In the genomic region with DNA sequence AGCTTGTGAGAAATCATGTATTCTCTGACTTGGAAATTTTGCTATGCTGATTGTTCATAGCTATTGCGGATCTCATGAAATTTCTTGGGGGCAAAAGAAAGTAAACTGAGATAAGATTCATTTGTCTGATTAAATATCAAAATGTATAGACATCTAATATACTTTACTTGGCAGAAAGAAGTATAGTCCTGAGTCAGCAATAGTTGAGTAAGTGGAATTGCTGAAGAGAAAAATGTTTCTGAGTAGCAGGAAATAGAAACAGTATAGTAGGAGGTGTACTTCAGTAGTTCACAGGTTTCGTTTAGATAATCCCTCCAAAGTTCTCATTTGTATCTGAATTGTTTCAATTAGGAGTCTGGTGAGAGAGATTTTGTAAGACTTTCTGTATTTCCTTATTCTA, we compare ENCODE assay signal across 9 cellular contexts.
"Had no signal": no experiment of that assay in that cellular context is flagged by ENCODE, and none has a peak within 500 bp of the region (broad histone marks: within the 10 kb centered on the region; RNA-seq: fewer than 3 reads in every experiment).

No MANE protein-coding gene starts in this region.

- H3K4me1 Mint-ChIP-seq: GM23338, H9, IgD-negative memory B cell had no signal

- H3K27me3 Mint-ChIP-seq: IgD-negative memory B cell had no signal

- H3K27ac ChIP-seq: HL-60 had no signal

- ATAC-seq: GM23338, HCT116 had no signal

- H2AFZ ChIP-seq: GM23338 had no signal

- FAIRE-seq: H1, H54 had no signal

- H3K4me3 ChIP-seq: GM23338 had no signal

- H3K36me3 Mint-ChIP-seq: IgD-negative memory B cell had no signal

- H3K4me3 Mint-ChIP-seq: GM23338, H9, HFFc6, IgD-negative memory B cell had no signal

- DNase-seq: H9, HFFc6, KG1 had no signal

- H3K4me2 ChIP-seq: GM23338 had no signal

- H3K27ac Mint-ChIP-seq: GM23338, H9, HFFc6, IgD-negative memory B cell had no signal
